In the genomic region with DNA sequence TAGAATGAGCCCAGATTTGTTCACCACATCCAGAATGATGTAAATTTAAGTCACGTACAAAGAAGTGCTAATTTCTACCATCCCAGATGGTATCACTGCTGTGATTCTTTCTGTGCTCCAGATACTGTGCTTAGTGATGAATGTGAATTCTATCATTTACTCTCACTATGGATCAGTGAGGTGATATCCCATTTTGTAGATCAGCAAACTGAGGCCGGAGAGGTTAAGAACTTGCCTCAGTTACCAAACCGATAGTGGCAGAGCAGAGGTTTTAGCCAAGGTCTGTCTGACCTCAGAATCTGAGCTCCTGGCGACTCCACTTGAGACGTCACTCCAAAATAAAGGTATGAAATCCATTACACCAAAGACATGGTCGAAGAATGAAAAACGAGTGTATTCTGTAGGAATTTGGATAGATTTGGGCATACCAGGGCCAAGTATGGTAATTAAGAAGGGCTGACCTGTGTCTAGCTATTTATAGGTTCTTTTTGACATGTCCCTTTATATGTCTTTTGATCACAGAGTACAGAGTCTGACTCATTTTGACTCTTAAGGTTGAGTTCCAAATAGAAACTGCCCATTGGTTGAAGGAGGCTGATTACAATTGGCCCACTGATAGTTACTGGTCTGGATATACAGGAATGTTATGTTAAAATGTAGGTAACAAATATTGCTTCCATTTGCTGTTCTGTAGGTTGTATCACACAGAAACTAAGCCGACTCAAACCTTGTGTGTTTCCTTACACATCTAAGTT, we compare ENCODE assay signal across 15 cellular contexts. TPM values are rescaled to one million over a fixed set of nuclear protein-coding genes. Genes with fewer than 3 reads are reported as not detected.
DNase-seq lines count a peak whose midpoint lies in the region; ATAC-seq, FAIRE-seq and TF ChIP-seq lines count a peak whose summit lies in the region.
"Had no signal": no experiment of that assay in that cellular context is flagged by ENCODE, and none has a peak within 500 bp of the region (broad histone marks: within the 10 kb centered on the region; RNA-seq: fewer than 3 reads in every experiment).

No MANE protein-coding gene starts in this region.

- POLR2A ChIA-PET in HepG2 (lab: Yijun Ruan, JAX): no interaction called here

- TF ChIP-seq CTCF in HepG2 (CRISPR knock-in tag; IDR thresholded peaks at IDR 0.05) (no peak), right lobe of liver (IDR thresholded peaks at IDR 0.05) (no peak), foreskin keratinocyte (conservative IDR thresholded peaks at IDR 0.05) (no peak)

- no peaks in the 10 kb centered on the region for H3K4me1 ChIP-seq in HepG2 (ENCODE audit: insufficient read depth, low read length)
- H3K4me1 ChIP-seq in right lobe of liver: peaks cover 0 to 2% (median 0%) of the 10 kb centered on the region in 4 donors
- no peaks in the 10 kb centered on the region for H3K4me1 ChIP-seq in foreskin keratinocyte

- WGBS in HepG2 (ENCODE audit: low lambda C conversion rate): 90% methylated on average over 8 of the region's 8 CpGs
- 88% methylated on average over 7 of the region's 8 CpGs for WGBS in right lobe of liver (ENCODE audit: insufficient coverage, low coverage, low lambda C conversion rate, missing lambda C conversion rate)

- DNase-seq in HepG2 (ENCODE audit: low spot score): no peak
- no peak for DNase-seq in right lobe of liver
- no peak for DNase-seq in foreskin keratinocyte
- no peak for DNase-seq in EL
- DNase-seq: CD4-positive, alpha-beta memory T cell; DMS79 treated with DMSO at 0.1 percent for 48 hours; GDM1; NCI-H1436 treated with DMSO at 0.1 percent for 48 hours; NCI-H226; NCI-H69 had no signal

- H3K27me3 ChIP-seq in HepG2 (ENCODE audit: control insufficient read depth in 1 of 2, insufficient read depth in 2 of 2, low read length in 2 of 2) (no peaks in the 10 kb centered on the region), right lobe of liver (no peaks in the 10 kb centered on the region), foreskin keratinocyte (no peaks in the 10 kb centered on the region)

- no peak overlapping the region for H3K4me2 ChIP-seq in HepG2 (ENCODE audit: low read depth, low read length)

- H2AFZ ChIP-seq in HepG2 (ENCODE audit: low read length): no peak overlapping the region

- CTCF ChIA-PET in HepG2 (lab: Yijun Ruan, JAX; ENCODE audit: low intra/inter-chr PET ratio, low total read pairs): no interaction called here

- FAIRE-seq in HepG2 (lab: Jason Lieb, UNC): no peak
- FAIRE-seq: D721Med, HTR-8/SVneo had no signal

- intact Hi-C loops in HepG2 (cut with micrococcal nuclease; ENCODE audit: unreplicated experiment) (no loop called here), right lobe of liver (cut with DNase I) (no loop called here)

- peak overlapping the region; percentile 77 for H3K27ac Mint-ChIP-seq in activated T-helper 17 cell treated with anti-CD3 and anti-CD28 coated beads, Interleukin-2, amount 50 U/mL, for 72 hours

- no peaks in the 10 kb centered on the region for H3K36me3 Mint-ChIP-seq in activated T-helper 17 cell treated with anti-CD3 and anti-CD28 coated beads, Interleukin-2, amount 50 U/mL, for 72 hours (ENCODE audit: low read depth)

- ATAC-seq in HepG2 (no peak), right lobe of liver (no peak), foreskin keratinocyte (peak; percentile 34), GM18498 (IDR thresholded peaks at IDR 0.05; ENCODE audit: unreplicated experiment) (no peak), HG03280 (IDR thresholded peaks at IDR 0.05; ENCODE audit: unreplicated experiment) (no peak)
- ATAC-seq in activated T-helper 17 cell treated with anti-CD3 and anti-CD28 coated beads, Interleukin-2, amount 50 U/mL, for 72 hours (replicated peaks): no peak

- TF ChIP-seq RAD21 in HepG2 (CRISPR knock-in tag; IDR thresholded peaks at IDR 0.05): no peak

- H3K27me3 Mint-ChIP-seq in activated T-helper 17 cell treated with anti-CD3 and anti-CD28 coated beads, Interleukin-2, amount 50 U/mL, for 72 hours: no peaks in the 10 kb centered on the region
- H3K27me3 Mint-ChIP-seq: CD4-positive, alpha-beta memory T cell had no signal

- H3K9me3 ChIP-seq in HepG2 (ENCODE audit: low read length): no peaks in the 10 kb centered on the region
- no peaks in the 10 kb centered on the region for H3K9me3 ChIP-seq in right lobe of liver

- no peak overlapping the region for H3K9ac ChIP-seq in HepG2 (ENCODE audit: insufficient read depth, low read depth, low read length)

- H4K20me1 ChIP-seq in HepG2 (ENCODE audit: insufficient read depth, low read length): no peaks in the 10 kb centered on the region

- no TSS peak for BruUV-seq in HepG2 (replicated peaks; lab: Mats Ljungman, UMichigan)

- H3K36me3 ChIP-seq in HepG2 (replicated peaks in 1 of 2; ENCODE audit: control insufficient read depth in 1 of 2, insufficient read depth in 2 of 2, low read length in 2 of 2): no peaks in the 10 kb centered on the region
- H3K36me3 ChIP-seq in right lobe of liver: no peaks in the 10 kb centered on the region

- TF ChIP-seq EP300 in HepG2 (IDR thresholded peaks at IDR 0.05; ENCODE audit: low read depth in 2 of 2, low read length in 2 of 2): no peak
- TF ChIP-seq EP300 in HepG2 (CRISPR knock-in tag; IDR thresholded peaks at IDR 0.05; ENCODE audit: borderline replicate concordance): no peak

- H3K4me3 Mint-ChIP-seq in activated T-helper 17 cell treated with anti-CD3 and anti-CD28 coated beads, Interleukin-2, amount 50 U/mL, for 72 hours: peak overlapping the region; percentile 72

- H3K27ac ChIP-seq in HepG2 (ENCODE audit: extremely low read length, insufficient read depth, low read length) (no peak overlapping the region), right lobe of liver (no peak overlapping the region), foreskin keratinocyte (no peak overlapping the region)

- no peak for TF ChIP-seq POLR2A in HepG2 (IDR thresholded peaks at IDR 0.05; ENCODE audit: insufficient read depth in 1 of 2, low read depth in 2 of 2, low read length in 2 of 2)
- no peak for TF ChIP-seq POLR2A in right lobe of liver (IDR thresholded peaks at IDR 0.05)

- no peaks in the 10 kb centered on the region for H3K79me2 ChIP-seq in HepG2 (ENCODE audit: insufficient read depth, low read length)

- H3K9me3 Mint-ChIP-seq in activated T-helper 17 cell treated with anti-CD3 and anti-CD28 coated beads, Interleukin-2, amount 50 U/mL, for 72 hours: no peaks in the 10 kb centered on the region
- H3K9me3 Mint-ChIP-seq: CD4-positive, alpha-beta memory T cell had no signal

- H3K4me1 Mint-ChIP-seq in activated T-helper 17 cell treated with anti-CD3 and anti-CD28 coated beads, Interleukin-2, amount 50 U/mL, for 72 hours: peaks cover 13% of the 10 kb centered on the region

- H3K4me3 ChIP-seq in HepG2 (replicated peaks in 1 of 3; ENCODE audit: insufficient read depth in 1 of 3, low read depth in 2 of 3, low read length in 3 of 3) (no peak overlapping the region), right lobe of liver (no peak overlapping the region)

- in situ Hi-C loops in HepG2 (cut with HindIII; ENCODE audit: extremely low pct_ligation_motif_present, low pct_unique_long_range_greater_than_20kb): no loop called here

TF ChIP-seq in HepG2, 621 proteins besides CTCF, POLR2A, EP300 and RAD21:
- TF ChIP-seq ZNF224 (CRISPR knock-in tag; IDR thresholded peaks at IDR 0.05) (no peak), ZNF629 (CRISPR knock-in tag; conservative IDR thresholded peaks at IDR 0.05) (peak; percentile 79)

RNA-seq across cellular contexts. Expression of gene MAP2K6, which starts 10.0 kb away (rescaled TPM):
- total RNA-seq in HepG2 (2016; rRNA removed; fragmentation: Illumina TruSeq; extraction: Trizol) (33.6 and 48.4 TPM in 2 replicates), right lobe of liver (1 to 10 TPM; 1.8 to 3.6 (median 2.3) TPM), foreskin keratinocyte (0.46 and 0.61 TPM in 2 replicates)
- 18.3 and 21.7 TPM in 2 replicates for total RNA-seq in HepG2 (2016; cell fraction: cytosol; rRNA removed; fragmentation: Illumina TruSeq; extraction: Trizol; ENCODE audit: low read depth)
- 36.2 and 45.7 TPM in 2 replicates for total RNA-seq in HepG2 (2016; cell fraction: insoluble cytoplasmic fraction; rRNA removed; fragmentation: Illumina TruSeq; extraction: Trizol)
- 39.5 and 42.7 TPM in 2 replicates for total RNA-seq in HepG2 (2016; cell fraction: membrane; rRNA removed; fragmentation: Illumina TruSeq; extraction: Trizol)
- total RNA-seq in HepG2 (2016; cell fraction: nucleus; rRNA removed; fragmentation: Illumina TruSeq; extraction: Trizol): 16.9 and 22.6 TPM in 2 replicates
- polyA plus RNA-seq in HepG2 (2011; rRNA removed) (3.5 and 5.1 TPM in 2 replicates), foreskin keratinocyte (0.22 and 0.58 TPM in 2 replicates)
- polyA plus RNA-seq in HepG2 (2011; cell fraction: cytosol; rRNA removed): 3.0 and 3.9 TPM in 2 replicates
- 1.6 and 1.8 TPM in 2 replicates for polyA plus RNA-seq in HepG2 (2011; cell fraction: nucleus; rRNA removed)
- polyA plus RNA-seq in HepG2 (2012): 4.5 and 5.8 TPM in 2 replicates
- 14.9 and 18.7 TPM in 2 replicates for polyA plus RNA-seq in HepG2 (2016; cell fraction: cytosol; fragmentation: Illumina TruSeq; extraction: Trizol; ENCODE audit: low read depth)
- 28.6 and 35.3 TPM in 2 replicates for polyA plus RNA-seq in HepG2 (2016; cell fraction: insoluble cytoplasmic fraction; fragmentation: Illumina TruSeq; extraction: Trizol; ENCODE audit: low read depth)
- 23.6 and 28.6 TPM in 2 replicates for polyA plus RNA-seq in HepG2 (2016; cell fraction: membrane; fragmentation: Illumina TruSeq; extraction: Trizol; ENCODE audit: low read depth)
- 13.3 and 14.0 TPM in 2 replicates for polyA plus RNA-seq in HepG2 (2016; cell fraction: nucleus; fragmentation: Illumina TruSeq; extraction: Trizol; ENCODE audit: insufficient read depth, low read depth)
- 7.3 and 29.0 TPM in 2 replicates for polyA minus RNA-seq in HepG2 (2011; rRNA and poly(A)+ RNA removed; ENCODE audit: low replicate concordance)
- 3.5 and 4.1 TPM in 2 replicates for polyA minus RNA-seq in HepG2 (2011; cell fraction: cytosol; rRNA and poly(A)+ RNA removed)
- 7.3 and 9.3 TPM in 2 replicates for polyA minus RNA-seq in HepG2 (2011; cell fraction: nucleus; rRNA and poly(A)+ RNA removed)
- total RNA-seq in activated T-helper 17 cell treated with anti-CD3 and anti-CD28 coated beads, Interleukin-2, amount 50 U/mL, for 72 hours: 1 to 10 TPM; 2.4 to 3.9 TPM
